11 cellular contexts compared by ENCODE assay signal in the genomic region with DNA sequence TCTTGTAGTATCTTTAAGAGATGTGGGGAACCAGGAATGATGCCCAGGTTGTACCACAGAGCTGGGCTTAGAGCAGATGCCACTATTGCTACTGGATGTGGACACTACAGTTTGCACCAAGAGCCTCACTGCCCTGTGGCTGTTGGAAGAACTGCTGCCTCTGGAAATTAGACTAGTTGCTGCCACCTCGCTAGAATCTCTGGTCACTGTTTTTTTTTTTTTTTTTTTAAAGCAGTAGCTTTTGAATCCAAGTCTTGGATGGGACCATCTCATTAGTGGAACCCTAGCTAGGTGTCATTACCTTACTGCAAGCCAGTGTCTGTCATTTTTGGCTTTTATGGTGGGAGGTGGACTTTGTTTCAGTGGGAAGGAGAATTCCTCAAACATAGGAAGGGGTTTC.
A peak's percentile ranks its signal among the peaks of the same experiment; 100 is the strongest.
DNase-seq lines count a peak whose midpoint lies in the region; ATAC-seq and TF ChIP-seq lines count a peak whose summit lies in the region.
"Had no signal": no experiment of that assay in that cellular context is flagged by ENCODE, and none has a peak within 500 bp of the region (broad histone marks: within the 10 kb centered on the region; RNA-seq: fewer than 3 reads in every experiment).

No MANE protein-coding gene starts in this region.

- H3K27me3 Mint-ChIP-seq in activated CD8-positive, alpha-beta memory T cell treated with anti-CD3 and anti-CD28 coated beads, Interleukin-2, amount 10 ng/mL, durations not matched to agents 7 days and 5 days, result peaks cover 6% of the 10 kb centered on the region
- H3K27me3 Mint-ChIP-seq: activated CD8-positive, alpha-beta T cell treated with anti-CD3 and anti-CD28 coated beads for 36 hours had no signal

- no peaks in the 10 kb centered on the region for H3K9me3 Mint-ChIP-seq in activated CD8-positive, alpha-beta memory T cell treated with anti-CD3 and anti-CD28 coated beads, Interleukin-2, amount 10 ng/mL, durations not matched to agents 7 days and 5 days (ENCODE audit: low read depth)
- H3K9me3 Mint-ChIP-seq: activated CD8-positive, alpha-beta T cell treated with anti-CD3 and anti-CD28 coated beads for 36 hours had no signal

- CTCF ChIA-PET in activated CD8-positive, alpha-beta memory T cell treated with anti-CD3 and anti-CD28 coated beads, Interleukin-2, amount 10 ng/mL, durations not matched to agents 7 days and 5 days (lab: Charles Lee), result interaction anchor here (1.0 to 4.1 kb wide), 3 partner anchors 29 to 105 kb away, joined by 3 to 15 read pairs (median 5); partner anchors contain the start of gene ARHGAP10

- no peak overlapping the region for H2AFZ ChIP-seq in hepatocyte

- no peaks in the 10 kb centered on the region for H4K20me1 ChIP-seq in hepatocyte (ENCODE audit: insufficient read depth, poor library complexity, severe bottlenecking)

- no peak for DNase-seq in activated CD8-positive, alpha-beta memory T cell treated with anti-CD3 and anti-CD28 coated beads, Interleukin-2, amount 10 ng/mL, durations not matched to agents 7 days and 5 days
- DNase-seq in activated CD8-positive, alpha-beta memory T cell treated with anti-CD3 and anti-CD28 coated beads, Interleukin-2, amount 50 U/mL, for 4 hours, result no peak
- DNase-seq in ascending aorta (ENCODE audit: low spot score in 2 of 2), result no peak
- DNase-seq in hepatocyte (ENCODE audit: low spot score), result no peak
- no peak for DNase-seq in dorsolateral prefrontal cortex
- no peak for DNase-seq in NOMO-1 treated with dmso at 0.1 percent for 144 hours (lab: John Stamatoyannopoulos, UW; ENCODE audit: unreplicated experiment)
- DNase-seq in NCI-H2196 treated with DMSO at 0.1 percent for 48 hours (lab: John Stamatoyannopoulos, UW; ENCODE audit: unreplicated experiment), result no peak
- DNase-seq in NCI-H510A treated with DMSO at 0.1 percent for 48 hours (lab: John Stamatoyannopoulos, UW), result no peak
- DNase-seq: activated CD8-positive, alpha-beta T cell treated with anti-CD3 and anti-CD28 coated beads for 36 hours; nucleus accumbens had no signal

- no peaks in the 10 kb centered on the region for H3K9me2 ChIP-seq in hepatocyte (replicated peaks; ENCODE audit: insufficient read depth)

- H3K4me3 ChIP-seq in ascending aorta (no peak overlapping the region), hepatocyte (no peak overlapping the region), dorsolateral prefrontal cortex (no peak overlapping the region)

- no peak overlapping the region for H3K4me2 ChIP-seq in hepatocyte

- TF ChIP-seq CTCF in ascending aorta (IDR thresholded peaks at IDR 0.05) (peak in 2 of 3 experiments; percentile 25 to 42), hepatocyte (IDR thresholded peaks at IDR 0.05; ENCODE audit: poor library complexity) (no peak), dorsolateral prefrontal cortex (IDR thresholded peaks at IDR 0.05 in 54 of 56, conservative IDR thresholded peaks at IDR 0.05 in 2 of 56; ENCODE audit: low read depth in 1 of 56, partially characterized antibody in 56 of 56) (peak in 6 of 56 donors; percentile 6 to 30 (median 12))

- WGBS in hepatocyte (ENCODE audit: low lambda C conversion rate, missing lambda C conversion rate), result 64% methylated on average over 1 of the region's 1 CpG

- peaks cover 8% of the 10 kb centered on the region for H3K79me2 ChIP-seq in hepatocyte

- H3K27ac ChIP-seq in ascending aorta (peak overlapping the region; percentile 18 to 50), hepatocyte (peak overlapping the region; percentile 17), dorsolateral prefrontal cortex (no peak overlapping the region)
- H3K27ac ChIP-seq: RWPE1 had no signal

- H3K4me1 ChIP-seq in ascending aorta (peaks cover 0 to 39% of the 10 kb centered on the region in 2 donors), hepatocyte (ENCODE audit: insufficient read depth) (no peaks in the 10 kb centered on the region)

- peaks cover 8% of the 10 kb centered on the region for H3K36me3 Mint-ChIP-seq in activated CD8-positive, alpha-beta memory T cell treated with anti-CD3 and anti-CD28 coated beads, Interleukin-2, amount 10 ng/mL, durations not matched to agents 7 days and 5 days

- peak; percentile 49 for ATAC-seq in activated CD8-positive, alpha-beta memory T cell treated with anti-CD3 and anti-CD28 coated beads, Interleukin-2, amount 10 ng/mL, durations not matched to agents 7 days and 5 days
- ATAC-seq: activated CD8-positive, alpha-beta T cell treated with anti-CD3 and anti-CD28 coated beads for 36 hours had no signal

- H3K9me3 ChIP-seq in ascending aorta, result peaks cover 0 to 4% of the 10 kb centered on the region in 2 donors
- H3K9me3 ChIP-seq in hepatocyte (ENCODE audit: low read depth), result no peaks in the 10 kb centered on the region

- intact Hi-C loops in ascending aorta (cut with DNase I) (loop anchor here (10.0 kb wide), 1 partner anchor 1903 kb away; the partner anchor contains the start of gene ZNF827), dorsolateral prefrontal cortex (cut with DNase I) (no loop called here)

- H3K36me3 ChIP-seq in ascending aorta, result peaks cover 0 to 10% of the 10 kb centered on the region in 2 donors
- no peaks in the 10 kb centered on the region for H3K36me3 ChIP-seq in hepatocyte (replicated peaks; ENCODE audit: insufficient read depth, low read depth)

- H3K27me3 ChIP-seq in ascending aorta (no peaks in the 10 kb centered on the region), hepatocyte (no peaks in the 10 kb centered on the region), dorsolateral prefrontal cortex (peaks cover 0 to 3% (median 0%) of the 10 kb centered on the region in 45 donors)

- H3K4me1 Mint-ChIP-seq in activated CD8-positive, alpha-beta memory T cell treated with anti-CD3 and anti-CD28 coated beads, Interleukin-2, amount 10 ng/mL, durations not matched to agents 7 days and 5 days, result peaks cover 8% of the 10 kb centered on the region

- H3K4me3 Mint-ChIP-seq in activated CD8-positive, alpha-beta memory T cell treated with anti-CD3 and anti-CD28 coated beads, Interleukin-2, amount 10 ng/mL, durations not matched to agents 7 days and 5 days, result no peak overlapping the region
- H3K4me3 Mint-ChIP-seq: activated CD8-positive, alpha-beta T cell treated with anti-CD3 and anti-CD28 coated beads for 36 hours had no signal

- H3K27ac Mint-ChIP-seq in activated CD8-positive, alpha-beta memory T cell treated with anti-CD3 and anti-CD28 coated beads, Interleukin-2, amount 10 ng/mL, durations not matched to agents 7 days and 5 days, result no peak overlapping the region
- H3K27ac Mint-ChIP-seq: activated CD8-positive, alpha-beta T cell treated with anti-CD3 and anti-CD28 coated beads for 36 hours had no signal

Comparison
In these comparisons a context has a peak if more than half of its experiments do, and no peak if none do; other contexts are left out.
1. H3K27ac ChIP-seq: peak in ascending aorta (2 of 2) and hepatocyte (single experiment); none in dorsolateral prefrontal cortex (0 of 59).